ENCODE assay signal across 8 cellular contexts in the genomic region with DNA sequence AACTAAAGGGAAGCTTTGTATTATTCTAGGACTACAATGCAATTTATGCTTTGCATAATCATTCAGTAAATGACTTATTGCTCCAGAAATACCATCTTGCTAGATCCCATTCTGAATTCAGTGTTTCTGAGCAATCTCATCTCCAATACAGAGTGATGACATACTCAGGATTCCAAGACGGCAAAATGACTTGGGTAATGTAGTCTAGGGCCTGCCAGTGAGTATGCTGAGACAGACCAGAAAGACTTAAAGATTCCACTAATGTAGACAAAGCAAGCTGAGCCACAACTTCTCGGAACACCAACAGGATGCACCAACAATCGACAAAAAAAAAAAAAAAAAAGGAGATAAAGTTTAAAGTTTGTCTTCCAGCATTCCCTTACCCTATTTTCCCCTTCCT. TPM values are rescaled to one million over a fixed set of nuclear protein-coding genes. Genes with fewer than 3 reads are reported as not detected.
DNase-seq lines count a peak whose midpoint lies in the region; ATAC-seq and TF ChIP-seq lines count a peak whose summit lies in the region.

No MANE protein-coding gene starts in this region.

- peak overlapping the region; percentile 81 for H3K4me2 ChIP-seq in SU-DHL-6 (ENCODE audit: low read depth, low read length, poor library complexity, severe bottlenecking)
- H3K4me2 ChIP-seq in parathyroid adenoma (ENCODE audit: low read length), result peak overlapping the region; percentile 76

- H3K9me2 ChIP-seq in SU-DHL-6 (replicated peaks; ENCODE audit: insufficient read depth, low read length), result no peaks in the 10 kb centered on the region

- ATAC-seq in HG03139 (IDR thresholded peaks at IDR 0.05; ENCODE audit: unreplicated experiment), result no peak

- H3K4me1 ChIP-seq in parathyroid adenoma, result peaks cover 11% of the 10 kb centered on the region

- H3K9me3 ChIP-seq in SU-DHL-6 (ENCODE audit: insufficient read depth, low read length) (no peaks in the 10 kb centered on the region), parathyroid adenoma (ENCODE audit: control insufficient read depth, low read length) (no peaks in the 10 kb centered on the region)

- H3K27me3 ChIP-seq in SU-DHL-6 (ENCODE audit: low read length) (no peaks in the 10 kb centered on the region), parathyroid adenoma (ENCODE audit: control insufficient read depth, insufficient read depth, low read length) (no peaks in the 10 kb centered on the region)

- peaks cover 20% of the 10 kb centered on the region for H3K79me2 ChIP-seq in SU-DHL-6 (ENCODE audit: insufficient read depth, low read length)
- H3K79me2 ChIP-seq in parathyroid adenoma, result peaks cover 23% of the 10 kb centered on the region

- H3K4me3 ChIP-seq in SU-DHL-6 (ENCODE audit: insufficient read depth, low read length, poor library complexity, severe bottlenecking), result peak overlapping the region; percentile 68
- peak overlapping the region; percentile 62 for H3K4me3 ChIP-seq in parathyroid adenoma (ENCODE audit: low read depth, low read length)

- peaks cover 5% of the 10 kb centered on the region; the same call in 1 of the 2 replicates for H4K20me1 ChIP-seq in SU-DHL-6 (ENCODE audit: low read depth, low read length)

- no peaks in the 10 kb centered on the region for H3K36me3 ChIP-seq in SU-DHL-6 (ENCODE audit: low read length)
- no peaks in the 10 kb centered on the region for H3K36me3 ChIP-seq in parathyroid adenoma (ENCODE audit: control insufficient read depth, insufficient read depth, low read length)

- H3F3A ChIP-seq in SU-DHL-6 (ENCODE audit: insufficient read depth), result no peaks in the 10 kb centered on the region

- TF ChIP-seq CTCF in SU-DHL-6 (IDR thresholded peaks at IDR 0.05; ENCODE audit: insufficient read depth, low read length, poor library complexity, severe bottlenecking) (no peak), parathyroid adenoma (IDR thresholded peaks at IDR 0.05) (no peak)

- DNase-seq in H4 (ENCODE audit: low spot score), result peak; percentile 15
- peak; percentile 79 for DNase-seq in fibroblast of gingiva (ENCODE audit: low read depth)
- no peak for DNase-seq in GM19238 (ENCODE audit: insufficient read length, low spot score)
- no peak for DNase-seq in activated CD4-positive, alpha-beta T cell treated with anti-CD3 and anti-CD28 coated beads, Interleukin-2, amount 50 U/mL, for 48 hours
- no peak for DNase-seq in activated effector memory CD4-positive, alpha-beta T cell treated with anti-CD3 and anti-CD28 coated beads, Interleukin-2, amount 50 U/mL, for 16 hours

- H3K9ac ChIP-seq in SU-DHL-6 (ENCODE audit: low read length) (peak overlapping the region; percentile 60), parathyroid adenoma (peak overlapping the region; percentile 37)

- H2AFZ ChIP-seq in SU-DHL-6 (ENCODE audit: low read depth, low read length, severe bottlenecking) (no peak overlapping the region), parathyroid adenoma (peak overlapping the region; percentile 89)

- H3K27ac ChIP-seq in SU-DHL-6 (ENCODE audit: low read depth, low read length), result no peak overlapping the region
- H3K27ac ChIP-seq in parathyroid adenoma, result peak overlapping the region; percentile 82

RNA-seq across cellular contexts. Expression of gene SEC24B, which starts 0.9 kb away (rescaled TPM):
- 12.1 and 19.4 TPM in 2 replicates for total RNA-seq in H4 (2014; rRNA removed; shearing (Covaris generic))

Comparison
In these comparisons a context has a peak if more than half of its experiments do, and no peak if none do; other contexts are left out.
1. DNase-seq: peak in H4 (single experiment) and fibroblast of gingiva (single experiment); none in GM19238 (single experiment), activated CD4-positive, alpha-beta T cell treated with anti-CD3 and anti-CD28 coated beads, Interleukin-2, amount 50 U/mL, for 48 hours (0 of 2) and activated effector memory CD4-positive, alpha-beta T cell treated with anti-CD3 and anti-CD28 coated beads, Interleukin-2, amount 50 U/mL, for 16 hours (single experiment).